In the genomic region with DNA sequence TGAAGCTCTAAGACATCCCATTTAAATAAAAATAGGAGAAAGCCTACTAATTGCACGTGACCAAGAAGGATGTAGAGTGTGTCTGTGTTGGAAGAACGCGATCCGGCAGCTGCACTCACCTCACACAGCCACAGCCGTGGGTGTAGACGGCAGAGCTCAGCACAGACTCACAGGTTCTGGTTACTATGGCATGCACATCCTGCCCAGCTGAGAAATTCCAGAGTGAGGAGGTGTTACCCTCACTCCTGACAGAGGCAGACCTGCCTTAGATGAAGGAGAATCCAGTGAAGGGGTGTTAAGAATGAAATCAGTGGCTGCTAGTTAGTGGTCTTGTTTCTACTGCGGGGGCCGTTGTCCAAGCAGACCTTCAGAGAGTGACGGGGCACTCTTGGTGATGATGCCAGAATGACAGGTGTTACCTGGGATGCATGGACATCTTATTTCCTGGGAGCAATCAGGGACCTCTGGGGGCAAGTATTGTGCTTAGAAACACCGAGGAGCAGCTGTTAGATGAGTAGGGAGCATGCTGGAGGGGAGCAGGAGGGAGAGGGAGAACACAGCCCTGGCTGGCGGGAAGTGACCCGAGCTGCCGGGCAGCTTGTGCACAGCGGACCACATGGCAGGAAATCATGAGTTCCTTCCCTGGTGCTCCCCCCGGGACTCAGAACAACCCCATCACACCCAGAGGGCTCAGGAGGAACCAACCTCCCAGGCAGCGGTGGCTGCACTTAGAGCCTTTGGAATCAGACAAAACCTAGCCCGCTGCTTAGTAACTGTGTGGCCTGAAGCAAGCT, we compare ENCODE assay signal across 9 cellular contexts. TPM values are rescaled to one million over a fixed set of nuclear protein-coding genes. Genes with fewer than 3 reads are reported as not detected.
DNase-seq lines count a peak whose midpoint lies in the region; ATAC-seq and TF ChIP-seq lines count a peak whose summit lies in the region.
"Had no signal": no experiment of that assay in that cellular context is flagged by ENCODE, and none has a peak within 500 bp of the region (broad histone marks: within the 10 kb centered on the region; RNA-seq: fewer than 3 reads in every experiment).

No MANE protein-coding gene starts in this region.

- peaks cover 24% of the 10 kb centered on the region for H3K4me1 Mint-ChIP-seq in type B pancreatic cell (ENCODE audit: unreplicated experiment)

- H4K20me1 ChIP-seq in mammary epithelial cell (ENCODE audit: insufficient read depth, low read length), result no peaks in the 10 kb centered on the region

- peak overlapping the region; percentile 80 for H3K4me3 Mint-ChIP-seq in type B pancreatic cell
- H3K4me3 Mint-ChIP-seq: activated CD4-positive, alpha-beta memory T cell treated with anti-CD3 and anti-CD28 coated beads, Interleukin-2, amount 10 ng/mL, durations not matched to agents 7 days and 5 days had no signal

- peak overlapping the region; percentile 50 for H3K4me2 ChIP-seq in mammary epithelial cell (ENCODE audit: insufficient read depth, low read depth, low read length)

- in situ Hi-C loops in mammary epithelial cell (cut with MboI; ENCODE audit: low sequenced_read_pairs in 2 of 2), result no loop called here

- H3K27ac Mint-ChIP-seq in type B pancreatic cell, result peak overlapping the region; percentile 31
- H3K27ac Mint-ChIP-seq: activated CD4-positive, alpha-beta memory T cell treated with anti-CD3 and anti-CD28 coated beads, Interleukin-2, amount 10 ng/mL, durations not matched to agents 7 days and 5 days had no signal

- 37% methylated on average over 17 of the region's 17 CpGs for WGBS in mammary epithelial cell (ENCODE audit: low coverage, missing lambda C conversion rate)
- WGBS in sigmoid colon, 2 donors, result 65 to 84% methylated on average over 17 of the region's 17 CpGs

- no peak overlapping the region for H2AFZ ChIP-seq in mammary epithelial cell (ENCODE audit: low read depth, low read length)

- CTCF ChIA-PET in mammary epithelial cell (lab: Charles Lee; ENCODE audit: low non-redundant PET), result interaction anchor here (0.8 kb wide), 1 partner anchor 53 kb away, joined by 6 read pairs; no protein-coding TSS in a partner anchor

- H3K9me3 Mint-ChIP-seq in type B pancreatic cell, result no peaks in the 10 kb centered on the region
- H3K9me3 Mint-ChIP-seq: activated CD4-positive, alpha-beta memory T cell treated with anti-CD3 and anti-CD28 coated beads, Interleukin-2, amount 10 ng/mL, durations not matched to agents 7 days and 5 days had no signal

- ATAC-seq in left lobe of liver, result peak; percentile 17

- H3K27me3 Mint-ChIP-seq in type B pancreatic cell, result peaks cover 80% of the 10 kb centered on the region

- TF ChIP-seq EP300 in sigmoid colon (IDR thresholded peaks at IDR 0.05), result no peak

- no peaks in the 10 kb centered on the region for H3K36me3 ChIP-seq in HUES48 (ENCODE audit: control insufficient read depth, insufficient read depth, low read length)
- peaks cover 4% of the 10 kb centered on the region for H3K36me3 ChIP-seq in mammary epithelial cell (ENCODE audit: insufficient read depth, low read length)
- no peaks in the 10 kb centered on the region for H3K36me3 ChIP-seq in sigmoid colon
- H3K36me3 ChIP-seq: uterus had no signal

- H3K4me1 ChIP-seq in HUES48 (ENCODE audit: control insufficient read depth, insufficient read depth, low read length), result peaks cover 38% of the 10 kb centered on the region
- H3K4me1 ChIP-seq in mammary epithelial cell (ENCODE audit: insufficient read depth, low read length), result peaks cover 54% of the 10 kb centered on the region
- peaks cover 0 to 22% (median 15%) of the 10 kb centered on the region in 4 donors for H3K4me1 ChIP-seq in sigmoid colon
- H3K4me1 ChIP-seq: uterus had no signal

- no TSS peak for BruUV-seq in mammary epithelial cell (replicated peaks; lab: Mats Ljungman, UMichigan)

- no peaks in the 10 kb centered on the region for H3K36me3 Mint-ChIP-seq in type B pancreatic cell

- H3K4me3 ChIP-seq in HUES48 (ENCODE audit: low read depth, low read length) (peak overlapping the region; percentile 65), mammary epithelial cell (replicated peaks in 1 of 3; ENCODE audit: insufficient read depth in 1 of 3, low read depth in 2 of 3, low read length in 3 of 3) (no peak overlapping the region), sigmoid colon (no peak overlapping the region)
- H3K4me3 ChIP-seq: uterus had no signal

- no peaks in the 10 kb centered on the region for H3K79me2 ChIP-seq in mammary epithelial cell (ENCODE audit: insufficient read depth, low read length)

- DNase-seq in mammary epithelial cell (peak; percentile 84), left lobe of liver (ENCODE audit: low spot score) (no peak), type B pancreatic cell (ENCODE audit: extremely low spot score, unreplicated experiment) (no peak), sigmoid colon (no peak), COLO668 (lab: John Stamatoyannopoulos, UW; ENCODE audit: unreplicated experiment) (no peak), NCI-H510A treated with DMSO at 0.1 percent for 48 hours (lab: John Stamatoyannopoulos, UW) (no peak)
- DNase-seq: activated CD4-positive, alpha-beta memory T cell treated with anti-CD3 and anti-CD28 coated beads, Interleukin-2, amount 10 ng/mL, durations not matched to agents 7 days and 5 days; uterus had no signal

- intact Hi-C loops in mammary epithelial cell (cut with micrococcal nuclease), result no loop called here
- intact Hi-C loops in sigmoid colon (cut with DNase I), result no loop called here

- H3K27ac ChIP-seq in HUES48 (ENCODE audit: low read depth, low read length) (no peak overlapping the region), mammary epithelial cell (ENCODE audit: insufficient read depth, low read depth, low read length) (no peak overlapping the region), sigmoid colon (peak overlapping the region in 1 of 4 donors; percentile 23)
- H3K27ac ChIP-seq: uterus had no signal

- TF ChIP-seq CTCF in mammary epithelial cell (conservative IDR thresholded peaks at IDR 0.05 in 1 of 2, IDR thresholded peaks at IDR 0.05 in 1 of 2; ENCODE audit: extremely low read depth in 1 of 2, insufficient read depth in 1 of 2, low read depth in 1 of 2, low read length in 2 of 2) (no peak), type B pancreatic cell (conservative IDR thresholded peaks at IDR 0.05) (no peak), sigmoid colon (IDR thresholded peaks at IDR 0.05) (no peak)

- H3K9ac ChIP-seq in HUES48 (ENCODE audit: low read depth, low read length) (no peak overlapping the region), mammary epithelial cell (ENCODE audit: insufficient read depth, low read length) (no peak overlapping the region)

- peaks cover 87% of the 10 kb centered on the region for H3K27me3 ChIP-seq in HUES48 (ENCODE audit: control insufficient read depth, insufficient read depth, low read length)
- H3K27me3 ChIP-seq in mammary epithelial cell (ENCODE audit: insufficient read depth, low read length), result no peaks in the 10 kb centered on the region
- H3K27me3 ChIP-seq in sigmoid colon, result peaks cover 0 to 17% (median 0%) of the 10 kb centered on the region in 3 donors
- H3K27me3 ChIP-seq: uterus had no signal

- dilution Hi-C loops in mammary epithelial cell (cut with HindIII; ENCODE audit: low sequenced_read_pairs), result no loop called here

- no peak for TF ChIP-seq POLR2A in sigmoid colon (IDR thresholded peaks at IDR 0.05)

- no peaks in the 10 kb centered on the region for H3K9me3 ChIP-seq in HUES48 (ENCODE audit: control insufficient read depth, insufficient read depth, low read length)
- no peaks in the 10 kb centered on the region for H3K9me3 ChIP-seq in mammary epithelial cell (replicated peaks; ENCODE audit: insufficient read depth, low read length)
- H3K9me3 ChIP-seq in sigmoid colon, result no peaks in the 10 kb centered on the region
- H3K9me3 ChIP-seq: uterus had no signal

RNA-seq across cellular contexts. Expression of a gene that starts 12.3 kb away (rescaled TPM):
- total RNA-seq in mammary epithelial cell (10 to 100 TPM in 1 of 2 donors, 1 to 10 TPM in 1; 1.2 to 63.7 TPM), left lobe of liver (0.13 TPM), type B pancreatic cell (ENCODE audit: low replicate concordance) (0.90 and 1.6 TPM in 2 replicates), sigmoid colon (1 to 10 TPM; 1.8 to 4.7 (median 2.9) TPM)
- polyA plus RNA-seq in mammary epithelial cell (1.7 TPM), sigmoid colon (under 1 TPM in 2 of 3 donors, not detected in 1; 0.58 to 0.60 TPM)
- polyA minus RNA-seq in mammary epithelial cell, result 1.1 TPM
- total RNA-seq: activated CD4-positive, alpha-beta memory T cell treated with anti-CD3 and anti-CD28 coated beads, Interleukin-2, amount 10 ng/mL, durations not matched to agents 7 days and 5 days had no signal

RNA-seq across cellular contexts. Expression of a gene that starts 36.3 kb away (rescaled TPM):
- total RNA-seq in mammary epithelial cell (not detected), left lobe of liver (not detected), type B pancreatic cell (ENCODE audit: low replicate concordance) (0.27 TPM in 1 of 2 replicates, not detected in the other), sigmoid colon (under 1 TPM in 1 of 4 donors, not detected in 3; 0.81 TPM)
- polyA plus RNA-seq in mammary epithelial cell (0.06 TPM), sigmoid colon (not detected)
- not detected for polyA minus RNA-seq in mammary epithelial cell
- total RNA-seq: activated CD4-positive, alpha-beta memory T cell treated with anti-CD3 and anti-CD28 coated beads, Interleukin-2, amount 10 ng/mL, durations not matched to agents 7 days and 5 days; uterus had no signal

RNA-seq across cellular contexts. Expression of a gene that starts 39.2 kb away (rescaled TPM):
- total RNA-seq in mammary epithelial cell, result 10 to 100 TPM in 1 of 2 donors, 1 to 10 TPM in 1; 8.2 to 12.0 TPM
- 1.3 TPM for polyA plus RNA-seq in mammary epithelial cell
- polyA minus RNA-seq in mammary epithelial cell, result not detected
- not detected for total RNA-seq in left lobe of liver
- 0.24 and 0.69 TPM in 2 replicates for total RNA-seq in type B pancreatic cell (ENCODE audit: low replicate concordance)
- under 1 TPM in 1 of 4 donors, not detected in 3; 0.55 TPM for total RNA-seq in sigmoid colon
- polyA plus RNA-seq in sigmoid colon, result under 1 TPM in 1 of 3 donors, not detected in 2; 0.16 TPM
- total RNA-seq: activated CD4-positive, alpha-beta memory T cell treated with anti-CD3 and anti-CD28 coated beads, Interleukin-2, amount 10 ng/mL, durations not matched to agents 7 days and 5 days had no signal
